Comparison of ENCODE assay signal across 33 cellular contexts in the genomic region with DNA sequence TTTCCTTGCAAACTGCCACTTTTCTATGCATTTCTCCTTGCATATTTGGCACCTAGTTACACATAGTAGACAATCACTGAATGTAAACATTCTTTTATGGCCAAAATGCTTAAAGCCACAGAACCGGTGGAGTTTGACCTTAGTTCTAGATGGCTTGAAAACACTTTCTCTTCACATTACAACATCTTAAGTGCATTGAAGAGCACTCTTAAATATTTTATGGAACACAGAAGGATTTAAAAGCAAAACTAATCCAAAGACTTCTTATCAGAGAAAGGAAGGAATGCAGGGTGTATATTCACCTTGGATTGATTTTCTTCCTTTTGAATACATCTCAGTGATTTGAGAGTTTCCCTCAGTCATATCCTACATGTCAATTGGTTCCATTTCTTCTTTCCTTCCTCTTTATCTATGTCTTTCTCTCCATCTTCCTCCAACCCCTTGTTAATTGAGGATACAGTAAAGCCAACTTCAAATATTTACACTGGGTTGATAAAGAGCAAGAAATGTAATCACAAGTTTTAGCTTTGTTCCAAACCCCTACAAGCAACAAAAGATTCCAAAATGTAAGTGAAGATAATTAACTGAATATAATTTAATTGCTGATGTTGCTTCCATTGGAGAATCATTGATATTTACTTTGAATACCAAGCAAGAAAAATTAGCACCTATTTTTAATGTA.
"Had no signal": no experiment of that assay in that cellular context is flagged by ENCODE, and none has a peak within 500 bp of the region (broad histone marks: within the 10 kb centered on the region; RNA-seq: fewer than 3 reads in every experiment).

No MANE protein-coding gene starts in this region.

- H3K36me3 ChIP-seq: adrenal gland, esophagus squamous epithelium, gastroesophageal sphincter had no signal

- H3K27ac ChIP-seq: adrenal gland, body of pancreas, coronary artery, dorsolateral prefrontal cortex, epithelial cell of prostate, esophagus squamous epithelium, gastroesophageal sphincter had no signal

- DNase-seq: activated CD4-positive, alpha-beta memory T cell treated with anti-CD3 and anti-CD28 coated beads for 36 hours; activated CD4-positive, alpha-beta T cell treated with anti-CD3 and anti-CD28 coated beads for 36 hours; activated CD4-positive, alpha-beta T cell treated with anti-CD3 and anti-CD28 coated beads, Interleukin-2, amount 10 ng/mL, durations not matched to agents 24 days and 14 days; activated CD4-positive, CD25-positive, alpha-beta regulatory T cell; activated CD4-positive, CD25-positive, alpha-beta regulatory T cell treated with anti-CD3 and anti-CD28 coated beads, Interleukin-2, amount 50 U/mL, for 72 hours; activated CD8-positive, alpha-beta memory T cell treated with anti-CD3 and anti-CD28 coated beads, Interleukin-2, amount 10 ng/mL, durations not matched to agents 7 days and 5 days; activated CD8-positive, alpha-beta memory T cell treated with anti-CD3 and anti-CD28 coated beads, Interleukin-2, amount 50 U/mL, for 4 hours; activated CD8-positive, alpha-beta T cell treated with anti-CD3 and anti-CD28 coated beads, Interleukin-2, amount 10 ng/mL, durations not matched to agents 7 days and 5 days; activated effector memory CD4-positive, alpha-beta T cell treated with anti-CD3 and anti-CD28 coated beads, Interleukin-2, amount 50 U/mL, for 16 hours; activated naive CD4-positive, alpha-beta T cell treated with anti-CD3 and anti-CD28 coated beads for 36 hours; activated naive CD8-positive, alpha-beta T cell treated with anti-CD3 and anti-CD28 coated beads for 36 hours; activated naive CD8-positive, alpha-beta T cell treated with anti-CD3 and anti-CD28 coated beads, Interleukin-2, amount 50 U/mL, for 24 hours; activated T-cell treated with anti-CD3 and anti-CD28 coated beads, Interleukin-2, amount 50 U/mL, for 1 hour; activated T-cell treated with anti-CD3 and anti-CD28 coated beads, Interleukin-2, amount 50 U/mL, for 48 hours; adrenal gland; amygdala; aorta; body of pancreas; caudate nucleus; cerebellar nuclear complex; dorsolateral prefrontal cortex; esophagus squamous epithelium; foreskin melanocyte; T-helper 1 cell; T-helper 17 cell had no signal

- H3K4me3 Mint-ChIP-seq: activated CD4-positive, alpha-beta memory T cell treated with anti-CD3 and anti-CD28 coated beads for 36 hours; activated CD4-positive, alpha-beta T cell treated with anti-CD3 and anti-CD28 coated beads for 36 hours; activated CD4-positive, alpha-beta T cell treated with anti-CD3 and anti-CD28 coated beads, Interleukin-2, amount 10 ng/mL, durations not matched to agents 24 days and 14 days; activated CD8-positive, alpha-beta memory T cell treated with anti-CD3 and anti-CD28 coated beads, Interleukin-2, amount 10 ng/mL, durations not matched to agents 7 days and 5 days; activated CD8-positive, alpha-beta T cell treated with anti-CD3 and anti-CD28 coated beads, Interleukin-2, amount 10 ng/mL, durations not matched to agents 7 days and 5 days; activated naive CD4-positive, alpha-beta T cell treated with anti-CD3 and anti-CD28 coated beads for 36 hours; activated naive CD4-positive, alpha-beta T cell treated with anti-CD3 and anti-CD28 coated beads, Interleukin-2, amount 50 U/mL, for 24 hours; activated naive CD8-positive, alpha-beta T cell treated with anti-CD3 and anti-CD28 coated beads for 36 hours; activated naive CD8-positive, alpha-beta T cell treated with anti-CD3 and anti-CD28 coated beads, Interleukin-2, amount 50 U/mL, for 24 hours; activated T-helper 1 cell treated with anti-CD3 and anti-CD28 coated beads, Interleukin-12 subunit alpha, Interleukin-12 subunit beta, Interleukin-2, Interleukin-4 antibody, amounts not matched to agents 30 ng/mL and 10 ng/mL and 1 ng/mL, durations not matched to agents 14 hours and 24 hours and 36 hours; dendritic cell treated with granulocyte-macrophage colony-stimulating factor and Interleukin-4, amounts not matched to agents 40 ng/mL and 50 ng/mL, for 4 days; T-helper 17 cell; T-helper 2 cell treated with Interferon-gamma antibody and Interleukin-4, amounts not matched to agents 5 μg/mL and 100 μg/mL, for 36 hours had no signal

- ATAC-seq: activated CD4-positive, alpha-beta T cell treated with anti-CD3 and anti-CD28 coated beads for 36 hours; activated CD8-positive, alpha-beta memory T cell treated with anti-CD3 and anti-CD28 coated beads, Interleukin-2, amount 10 ng/mL, durations not matched to agents 7 days and 5 days; activated CD8-positive, alpha-beta T cell treated with anti-CD3 and anti-CD28 coated beads, Interleukin-2, amount 10 ng/mL, durations not matched to agents 7 days and 5 days; activated naive CD8-positive, alpha-beta T cell treated with anti-CD3 and anti-CD28 coated beads, Interleukin-2, amount 50 U/mL, for 24 hours; body of pancreas; gastroesophageal sphincter; T-helper 17 cell had no signal

- H3K27me3 Mint-ChIP-seq: activated CD4-positive, alpha-beta memory T cell treated with anti-CD3 and anti-CD28 coated beads for 36 hours; activated CD4-positive, alpha-beta T cell treated with anti-CD3 and anti-CD28 coated beads for 36 hours; activated CD4-positive, alpha-beta T cell treated with anti-CD3 and anti-CD28 coated beads, Interleukin-2, amount 10 ng/mL, durations not matched to agents 24 days and 14 days; activated CD8-positive, alpha-beta memory T cell treated with anti-CD3 and anti-CD28 coated beads, Interleukin-2, amount 10 ng/mL, durations not matched to agents 7 days and 5 days; activated naive CD4-positive, alpha-beta T cell treated with anti-CD3 and anti-CD28 coated beads, Interleukin-2, amount 50 U/mL, for 24 hours; activated naive CD8-positive, alpha-beta T cell treated with anti-CD3 and anti-CD28 coated beads for 36 hours; activated naive CD8-positive, alpha-beta T cell treated with anti-CD3 and anti-CD28 coated beads, Interleukin-2, amount 50 U/mL, for 24 hours; dendritic cell treated with granulocyte-macrophage colony-stimulating factor and Interleukin-4, amounts not matched to agents 40 ng/mL and 50 ng/mL, for 4 days; T-helper 17 cell had no signal

- H3K4me3 ChIP-seq: adrenal gland, body of pancreas, coronary artery, dorsolateral prefrontal cortex, esophagus squamous epithelium, gastroesophageal sphincter had no signal

- H3K36me3 Mint-ChIP-seq: activated CD4-positive, alpha-beta memory T cell treated with anti-CD3 and anti-CD28 coated beads for 36 hours; activated CD8-positive, alpha-beta memory T cell treated with anti-CD3 and anti-CD28 coated beads, Interleukin-2, amount 10 ng/mL, durations not matched to agents 7 days and 5 days; activated naive CD4-positive, alpha-beta T cell treated with anti-CD3 and anti-CD28 coated beads, Interleukin-2, amount 50 U/mL, for 24 hours; activated naive CD8-positive, alpha-beta T cell treated with anti-CD3 and anti-CD28 coated beads for 36 hours had no signal

- H3K4me1 Mint-ChIP-seq: activated CD4-positive, alpha-beta T cell treated with anti-CD3 and anti-CD28 coated beads for 36 hours; activated CD4-positive, alpha-beta T cell treated with anti-CD3 and anti-CD28 coated beads, Interleukin-2, amount 10 ng/mL, durations not matched to agents 24 days and 14 days; activated CD8-positive, alpha-beta memory T cell treated with anti-CD3 and anti-CD28 coated beads, Interleukin-2, amount 10 ng/mL, durations not matched to agents 7 days and 5 days; activated naive CD4-positive, alpha-beta T cell treated with anti-CD3 and anti-CD28 coated beads, Interleukin-2, amount 50 U/mL, for 24 hours; activated naive CD8-positive, alpha-beta T cell treated with anti-CD3 and anti-CD28 coated beads for 36 hours; activated naive CD8-positive, alpha-beta T cell treated with anti-CD3 and anti-CD28 coated beads, Interleukin-2, amount 50 U/mL, for 24 hours; T-helper 17 cell had no signal

- H3K27me3 ChIP-seq: adrenal gland, body of pancreas, dorsolateral prefrontal cortex, esophagus squamous epithelium, gastroesophageal sphincter had no signal

- H3K27ac Mint-ChIP-seq: activated CD4-positive, alpha-beta memory T cell treated with anti-CD3 and anti-CD28 coated beads for 36 hours; activated CD4-positive, alpha-beta T cell treated with anti-CD3 and anti-CD28 coated beads for 36 hours; activated CD4-positive, alpha-beta T cell treated with anti-CD3 and anti-CD28 coated beads, Interleukin-2, amount 10 ng/mL, durations not matched to agents 24 days and 14 days; activated CD8-positive, alpha-beta memory T cell treated with anti-CD3 and anti-CD28 coated beads, Interleukin-2, amount 10 ng/mL, durations not matched to agents 7 days and 5 days; activated CD8-positive, alpha-beta T cell treated with anti-CD3 and anti-CD28 coated beads, Interleukin-2, amount 10 ng/mL, durations not matched to agents 7 days and 5 days; activated naive CD4-positive, alpha-beta T cell treated with anti-CD3 and anti-CD28 coated beads for 36 hours; activated naive CD4-positive, alpha-beta T cell treated with anti-CD3 and anti-CD28 coated beads, Interleukin-2, amount 50 U/mL, for 24 hours; activated naive CD8-positive, alpha-beta T cell treated with anti-CD3 and anti-CD28 coated beads for 36 hours; activated naive CD8-positive, alpha-beta T cell treated with anti-CD3 and anti-CD28 coated beads, Interleukin-2, amount 50 U/mL, for 24 hours; activated T-helper 1 cell treated with anti-CD3 and anti-CD28 coated beads, Interleukin-12 subunit alpha, Interleukin-12 subunit beta, Interleukin-2, Interleukin-4 antibody, amounts not matched to agents 30 ng/mL and 10 ng/mL and 1 ng/mL, durations not matched to agents 14 hours and 24 hours and 36 hours; activated T-helper 2 cell treated with anti-CD3 and anti-CD28 coated beads, Interferon-gamma antibody, Interleukin-2, Interleukin-4, amounts not matched to agents 10 μg/mL and 5 μg/mL and 100 μg/mL, durations not matched to agents 14 hours and 24 hours and 36 hours; dendritic cell treated with granulocyte-macrophage colony-stimulating factor and Interleukin-4, amounts not matched to agents 40 ng/mL and 50 ng/mL, for 4 days; T-helper 17 cell; T-helper 2 cell treated with Interferon-gamma antibody and Interleukin-4, amounts not matched to agents 5 μg/mL and 100 μg/mL, for 36 hours had no signal

- H3K9me3 Mint-ChIP-seq: activated CD4-positive, alpha-beta memory T cell treated with anti-CD3 and anti-CD28 coated beads for 36 hours had no signal

- H3K9me3 ChIP-seq: adrenal gland, body of pancreas, esophagus squamous epithelium, gastroesophageal sphincter had no signal

- H3K4me1 ChIP-seq: adrenal gland, body of pancreas, esophagus squamous epithelium, gastroesophageal sphincter had no signal
